11 cellular contexts compared by ENCODE assay signal in genomic region chr7:8320174-8320573, GRCh38. TPM values are rescaled to one million over a fixed set of nuclear protein-coding genes. Genes with fewer than 3 reads are reported as not detected.
"Had no signal": no experiment of that assay in that cellular context is flagged by ENCODE, and none has a peak within 500 bp of the region (broad histone marks: within the 10 kb centered on the region; RNA-seq: fewer than 3 reads in every experiment).

No MANE protein-coding gene starts in this region.

- H3K4me3 ChIP-seq: GM23248, GM23338, HAP-1 had no signal

- H2AFZ ChIP-seq: GM23248, GM23338 had no signal

- DNase-seq: GM23248, GOT3, H7, H9, HCEC 1CT, HFFc6 had no signal

- H3K27ac ChIP-seq: GM23248 had no signal

- H3K36me3 ChIP-seq: HAP-1 had no signal

- H3K27ac Mint-ChIP-seq: GM23338, H9, HFFc6 had no signal

- H3K4me2 ChIP-seq: GM23338 had no signal

- H3K4me1 Mint-ChIP-seq: GM23338 had no signal

- ATAC-seq: GM23338, HCT116 had no signal

- H3K4me1 ChIP-seq: HAP-1 had no signal

- H3K9ac ChIP-seq: GM23248 had no signal

- H3K4me3 Mint-ChIP-seq: GM23338, H9, HFFc6 had no signal

- FAIRE-seq: H1, H54 had no signal

RNA-seq across cellular contexts. Expression of gene ICA1, which starts 58.2 kb away (rescaled TPM):
- total RNA-seq: GM23248, HFFc6 had no signal
- polyA plus RNA-seq: GM23248 had no signal
